1 cellular context compared by ENCODE assay signal in the genomic region with DNA sequence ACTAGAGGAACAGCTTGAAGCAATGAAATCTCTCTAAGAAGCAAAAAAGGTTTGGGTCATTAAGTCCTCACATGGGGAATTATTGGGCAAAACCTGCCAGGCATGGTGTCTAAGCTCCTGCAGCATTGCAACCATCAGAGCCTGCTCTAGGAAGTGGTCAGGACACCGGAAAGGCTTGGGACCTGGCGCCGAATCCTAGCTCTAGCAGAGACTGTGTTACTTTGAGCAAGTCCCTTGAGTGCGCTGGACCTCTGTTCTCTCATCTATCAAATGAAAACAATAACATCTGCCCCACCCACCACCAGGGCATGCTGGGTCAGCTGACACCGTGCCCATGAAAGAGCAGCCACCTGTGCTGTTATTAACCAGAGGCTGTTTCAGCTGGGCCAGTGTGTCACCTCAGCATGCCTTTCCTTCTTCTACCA.
A peak's percentile ranks its signal among the peaks of the same experiment; 100 is the strongest.
TF ChIP-seq lines count a peak whose summit lies in the region.

No MANE protein-coding gene starts in this region.

TF ChIP-seq in HepG2, 621 proteins besides CTCF, POLR2A, EP300 and RAD21 (continues in another document):
- no peak for TF ChIP-seq ZNF12 (CRISPR knock-in tag; IDR thresholded peaks at IDR 0.05)
- TF ChIP-seq ELF3 (CRISPR knock-in tag; IDR thresholded peaks at IDR 0.05) = peak; percentile 19; the same call in 1 of the 2 replicates
- TF ChIP-seq, protein P1, sequence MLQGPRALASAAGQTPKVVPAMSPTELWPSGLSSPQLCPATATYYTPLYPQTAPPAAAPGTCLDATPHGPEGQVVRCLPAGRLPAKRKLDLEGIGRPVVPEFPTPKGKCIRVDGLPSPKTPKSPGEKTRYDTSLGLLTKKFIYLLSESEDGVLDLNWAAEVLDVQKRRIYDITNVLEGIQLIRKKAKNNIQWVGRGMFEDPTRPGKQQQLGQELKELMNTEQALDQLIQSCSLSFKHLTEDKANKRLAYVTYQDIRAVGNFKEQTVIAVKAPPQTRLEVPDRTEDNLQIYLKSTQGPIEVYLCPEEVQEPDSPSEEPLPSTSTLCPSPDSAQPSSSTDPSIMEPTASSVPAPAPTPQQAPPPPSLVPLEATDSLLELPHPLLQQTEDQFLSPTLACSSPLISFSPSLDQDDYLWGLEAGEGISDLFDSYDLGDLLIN (CRISPR knock-in tag; IDR thresholded peaks at IDR 0.05; ENCODE audit: borderline replicate concordance) = no peak
- TF ChIP-seq ZNF484 (CRISPR knock-in tag; IDR thresholded peaks at IDR 0.05; ENCODE audit: borderline replicate concordance, low read depth) = no peak
- TF ChIP-seq, protein P2, sequence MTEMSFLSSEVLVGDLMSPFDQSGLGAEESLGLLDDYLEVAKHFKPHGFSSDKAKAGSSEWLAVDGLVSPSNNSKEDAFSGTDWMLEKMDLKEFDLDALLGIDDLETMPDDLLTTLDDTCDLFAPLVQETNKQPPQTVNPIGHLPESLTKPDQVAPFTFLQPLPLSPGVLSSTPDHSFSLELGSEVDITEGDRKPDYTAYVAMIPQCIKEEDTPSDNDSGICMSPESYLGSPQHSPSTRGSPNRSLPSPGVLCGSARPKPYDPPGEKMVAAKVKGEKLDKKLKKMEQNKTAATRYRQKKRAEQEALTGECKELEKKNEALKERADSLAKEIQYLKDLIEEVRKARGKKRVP (CRISPR knock-in tag; IDR thresholded peaks at IDR 0.05) = no peak
- TF ChIP-seq CHD2 (IDR thresholded peaks at IDR 0.05; ENCODE audit: low read depth, low read length) = no peak
- no peak for TF ChIP-seq POLR2G (IDR thresholded peaks at IDR 0.05; ENCODE audit: low read depth, low read length)
- no peak for TF ChIP-seq ZZZ3 (CRISPR knock-in tag; IDR thresholded peaks at IDR 0.05; ENCODE audit: borderline replicate concordance)
- no peak for TF ChIP-seq ZNF30 (CRISPR knock-in tag; IDR thresholded peaks at IDR 0.05)
- no peak for TF ChIP-seq ZNF33A (CRISPR knock-in tag; IDR thresholded peaks at IDR 0.05; ENCODE audit: borderline replicate concordance)
- TF ChIP-seq, protein P3, sequence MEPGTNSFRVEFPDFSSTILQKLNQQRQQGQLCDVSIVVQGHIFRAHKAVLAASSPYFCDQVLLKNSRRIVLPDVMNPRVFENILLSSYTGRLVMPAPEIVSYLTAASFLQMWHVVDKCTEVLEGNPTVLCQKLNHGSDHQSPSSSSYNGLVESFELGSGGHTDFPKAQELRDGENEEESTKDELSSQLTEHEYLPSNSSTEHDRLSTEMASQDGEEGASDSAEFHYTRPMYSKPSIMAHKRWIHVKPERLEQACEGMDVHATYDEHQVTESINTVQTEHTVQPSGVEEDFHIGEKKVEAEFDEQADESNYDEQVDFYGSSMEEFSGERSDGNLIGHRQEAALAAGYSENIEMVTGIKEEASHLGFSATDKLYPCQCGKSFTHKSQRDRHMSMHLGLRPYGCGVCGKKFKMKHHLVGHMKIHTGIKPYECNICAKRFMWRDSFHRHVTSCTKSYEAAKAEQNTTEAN (CRISPR knock-in tag; conservative IDR thresholded peaks at IDR 0.05) = no peak
- TF ChIP-seq, protein P4, sequence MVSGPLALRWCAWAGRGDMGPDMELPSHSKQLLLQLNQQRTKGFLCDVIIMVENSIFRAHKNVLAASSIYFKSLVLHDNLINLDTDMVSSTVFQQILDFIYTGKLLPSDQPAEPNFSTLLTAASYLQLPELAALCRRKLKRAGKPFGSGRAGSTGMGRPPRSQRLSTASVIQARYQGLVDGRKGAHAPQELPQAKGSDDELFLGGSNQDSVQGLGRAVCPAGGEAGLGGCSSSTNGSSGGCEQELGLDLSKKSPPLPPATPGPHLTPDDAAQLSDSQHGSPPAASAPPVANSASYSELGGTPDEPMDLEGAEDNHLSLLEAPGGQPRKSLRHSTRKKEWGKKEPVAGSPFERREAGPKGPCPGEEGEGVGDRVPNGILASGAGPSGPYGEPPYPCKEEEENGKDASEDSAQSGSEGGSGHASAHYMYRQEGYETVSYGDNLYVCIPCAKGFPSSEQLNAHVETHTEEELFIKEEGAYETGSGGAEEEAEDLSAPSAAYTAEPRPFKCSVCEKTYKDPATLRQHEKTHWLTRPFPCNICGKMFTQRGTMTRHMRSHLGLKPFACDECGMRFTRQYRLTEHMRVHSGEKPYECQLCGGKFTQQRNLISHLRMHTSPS (CRISPR knock-in tag; IDR thresholded peaks at IDR 0.05; ENCODE audit: low read depth) = no peak; the same call in 1 of the 2 replicates
- no peak for TF ChIP-seq HOXA5 (CRISPR knock-in tag; IDR thresholded peaks at IDR 0.05)
- no peak for TF ChIP-seq BHLHE40 (IDR thresholded peaks at IDR 0.05; ENCODE audit: low read length)
- no peak for TF ChIP-seq ZNF468 (CRISPR knock-in tag; IDR thresholded peaks at IDR 0.05)
- no peak for TF ChIP-seq JUN (CRISPR knock-in tag; IDR thresholded peaks at IDR 0.05)
- no peak for TF ChIP-seq NCOA1 (CRISPR knock-in tag; IDR thresholded peaks at IDR 0.05)
- TF ChIP-seq, protein P5, sequence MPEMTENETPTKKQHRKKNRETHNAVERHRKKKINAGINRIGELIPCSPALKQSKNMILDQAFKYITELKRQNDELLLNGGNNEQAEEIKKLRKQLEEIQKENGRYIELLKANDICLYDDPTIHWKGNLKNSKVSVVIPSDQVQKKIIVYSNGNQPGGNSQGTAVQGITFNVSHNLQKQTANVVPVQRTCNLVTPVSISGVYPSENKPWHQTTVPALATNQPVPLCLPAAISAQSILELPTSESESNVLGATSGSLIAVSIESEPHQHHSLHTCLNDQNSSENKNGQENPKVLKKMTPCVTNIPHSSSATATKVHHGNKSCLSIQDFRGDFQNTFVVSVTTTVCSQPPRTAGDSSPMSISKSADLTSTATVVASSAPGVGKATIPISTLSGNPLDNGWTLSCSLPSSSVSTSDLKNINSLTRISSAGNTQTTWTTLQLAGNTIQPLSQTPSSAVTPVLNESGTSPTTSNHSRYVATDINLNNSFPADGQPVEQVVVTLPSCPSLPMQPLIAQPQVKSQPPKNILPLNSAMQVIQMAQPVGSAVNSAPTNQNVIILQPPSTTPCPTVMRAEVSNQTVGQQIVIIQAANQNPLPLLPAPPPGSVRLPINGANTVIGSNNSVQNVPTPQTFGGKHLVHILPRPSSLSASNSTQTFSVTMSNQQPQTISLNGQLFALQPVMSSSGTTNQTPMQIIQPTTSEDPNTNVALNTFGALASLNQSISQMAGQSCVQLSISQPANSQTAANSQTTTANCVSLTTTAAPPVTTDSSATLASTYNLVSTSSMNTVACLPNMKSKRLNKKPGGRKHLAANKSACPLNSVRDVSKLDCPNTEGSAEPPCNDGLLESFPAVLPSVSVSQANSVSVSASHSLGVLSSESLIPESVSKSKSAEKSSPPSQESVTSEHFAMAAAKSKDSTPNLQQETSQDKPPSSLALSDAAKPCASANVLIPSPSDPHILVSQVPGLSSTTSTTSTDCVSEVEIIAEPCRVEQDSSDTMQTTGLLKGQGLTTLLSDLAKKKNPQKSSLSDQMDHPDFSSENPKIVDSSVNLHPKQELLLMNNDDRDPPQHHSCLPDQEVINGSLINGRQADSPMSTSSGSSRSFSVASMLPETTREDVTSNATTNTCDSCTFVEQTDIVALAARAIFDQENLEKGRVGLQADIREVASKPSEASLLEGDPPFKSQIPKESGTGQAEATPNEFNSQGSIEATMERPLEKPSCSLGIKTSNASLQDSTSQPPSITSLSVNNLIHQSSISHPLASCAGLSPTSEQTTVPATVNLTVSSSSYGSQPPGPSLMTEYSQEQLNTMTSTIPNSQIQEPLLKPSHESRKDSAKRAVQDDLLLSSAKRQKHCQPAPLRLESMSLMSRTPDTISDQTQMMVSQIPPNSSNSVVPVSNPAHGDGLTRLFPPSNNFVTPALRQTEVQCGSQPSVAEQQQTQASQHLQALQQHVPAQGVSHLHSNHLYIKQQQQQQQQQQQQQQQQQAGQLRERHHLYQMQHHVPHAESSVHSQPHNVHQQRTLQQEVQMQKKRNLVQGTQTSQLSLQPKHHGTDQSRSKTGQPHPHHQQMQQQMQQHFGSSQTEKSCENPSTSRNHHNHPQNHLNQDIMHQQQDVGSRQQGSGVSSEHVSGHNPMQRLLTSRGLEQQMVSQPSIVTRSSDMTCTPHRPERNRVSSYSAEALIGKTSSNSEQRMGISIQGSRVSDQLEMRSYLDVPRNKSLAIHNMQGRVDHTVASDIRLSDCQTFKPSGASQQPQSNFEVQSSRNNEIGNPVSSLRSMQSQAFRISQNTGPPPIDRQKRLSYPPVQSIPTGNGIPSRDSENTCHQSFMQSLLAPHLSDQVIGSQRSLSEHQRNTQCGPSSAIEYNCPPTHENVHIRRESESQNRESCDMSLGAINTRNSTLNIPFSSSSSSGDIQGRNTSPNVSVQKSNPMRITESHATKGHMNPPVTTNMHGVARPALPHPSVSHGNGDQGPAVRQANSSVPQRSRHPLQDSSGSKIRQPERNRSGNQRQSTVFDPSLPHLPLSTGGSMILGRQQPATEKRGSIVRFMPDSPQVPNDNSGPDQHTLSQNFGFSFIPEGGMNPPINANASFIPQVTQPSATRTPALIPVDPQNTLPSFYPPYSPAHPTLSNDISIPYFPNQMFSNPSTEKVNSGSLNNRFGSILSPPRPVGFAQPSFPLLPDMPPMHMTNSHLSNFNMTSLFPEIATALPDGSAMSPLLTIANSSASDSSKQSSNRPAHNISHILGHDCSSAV (CRISPR knock-in tag; IDR thresholded peaks at IDR 0.05; ENCODE audit: borderline replicate concordance) = no peak
- TF ChIP-seq PCBP1 (IDR thresholded peaks at IDR 0.05; ENCODE audit: borderline replicate concordance, low read depth, low read length) = no peak
- no peak for TF ChIP-seq ZNF549 (CRISPR knock-in tag; IDR thresholded peaks at IDR 0.05)
- no peak for TF ChIP-seq SMAD3 (CRISPR knock-in tag; IDR thresholded peaks at IDR 0.05)
- TF ChIP-seq ZNF205 (CRISPR knock-in tag; IDR thresholded peaks at IDR 0.05) = 0 out of 2 replicates have a peak, but pooled peaks have one; percentile 24
- no peak for TF ChIP-seq SATB2 (CRISPR knock-in tag; IDR thresholded peaks at IDR 0.05)
- no peak for TF ChIP-seq ZNF510 (CRISPR knock-in tag; IDR thresholded peaks at IDR 0.05; ENCODE audit: low read depth)
- TF ChIP-seq POGZ (CRISPR knock-in tag; IDR thresholded peaks at IDR 0.05) = no peak
- TF ChIP-seq TBX2 (CRISPR knock-in tag; IDR thresholded peaks at IDR 0.05; ENCODE audit: borderline replicate concordance) = peak; percentile 13; the same call in 1 of the 2 replicates
- TF ChIP-seq GATAD1 (CRISPR knock-in tag; IDR thresholded peaks at IDR 0.05) = no peak
- no peak for TF ChIP-seq CBX2 (IDR thresholded peaks at IDR 0.05; ENCODE audit: low read depth, low read length)
- no peak for TF ChIP-seq CBX2 (CRISPR knock-in tag; IDR thresholded peaks at IDR 0.05; ENCODE audit: low read depth)
- no peak for TF ChIP-seq ZBTB3 (CRISPR knock-in tag; IDR thresholded peaks at IDR 0.05; ENCODE audit: borderline replicate concordance, low read depth)
- TF ChIP-seq, protein P6, sequence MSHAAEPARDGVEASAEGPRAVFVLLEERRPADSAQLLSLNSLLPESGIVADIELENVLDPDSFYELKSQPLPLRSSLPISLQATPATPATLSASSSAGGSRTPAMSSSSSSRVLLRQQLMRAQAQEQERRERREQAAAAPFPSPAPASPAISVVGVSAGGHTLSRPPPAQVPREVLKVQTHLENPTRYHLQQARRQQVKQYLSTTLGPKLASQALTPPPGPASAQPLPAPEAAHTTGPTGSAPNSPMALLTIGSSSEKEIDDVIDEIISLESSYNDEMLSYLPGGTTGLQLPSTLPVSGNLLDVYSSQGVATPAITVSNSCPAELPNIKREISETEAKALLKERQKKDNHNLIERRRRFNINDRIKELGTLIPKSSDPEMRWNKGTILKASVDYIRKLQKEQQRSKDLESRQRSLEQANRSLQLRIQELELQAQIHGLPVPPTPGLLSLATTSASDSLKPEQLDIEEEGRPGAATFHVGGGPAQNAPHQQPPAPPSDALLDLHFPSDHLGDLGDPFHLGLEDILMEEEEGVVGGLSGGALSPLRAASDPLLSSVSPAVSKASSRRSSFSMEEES (CRISPR knock-in tag; IDR thresholded peaks at IDR 0.05) = peak; percentile 70
- TF ChIP-seq ZNF572 (CRISPR knock-in tag; IDR thresholded peaks at IDR 0.05) = 0 out of 2 replicates have a peak, but pooled peaks have one; percentile 36
- TF ChIP-seq ZNF33B (CRISPR knock-in tag; IDR thresholded peaks at IDR 0.05) = no peak
- no peak for TF ChIP-seq NAIF1 (CRISPR knock-in tag; IDR thresholded peaks at IDR 0.05; ENCODE audit: borderline replicate concordance)
- no peak for TF ChIP-seq SRSF9 (IDR thresholded peaks at IDR 0.05; ENCODE audit: borderline replicate concordance, insufficient read depth, low read depth, low read length, poor library complexity, severe bottlenecking)
- no peak for TF ChIP-seq ZFP1 (CRISPR knock-in tag; IDR thresholded peaks at IDR 0.05)
- TF ChIP-seq, protein P7, sequence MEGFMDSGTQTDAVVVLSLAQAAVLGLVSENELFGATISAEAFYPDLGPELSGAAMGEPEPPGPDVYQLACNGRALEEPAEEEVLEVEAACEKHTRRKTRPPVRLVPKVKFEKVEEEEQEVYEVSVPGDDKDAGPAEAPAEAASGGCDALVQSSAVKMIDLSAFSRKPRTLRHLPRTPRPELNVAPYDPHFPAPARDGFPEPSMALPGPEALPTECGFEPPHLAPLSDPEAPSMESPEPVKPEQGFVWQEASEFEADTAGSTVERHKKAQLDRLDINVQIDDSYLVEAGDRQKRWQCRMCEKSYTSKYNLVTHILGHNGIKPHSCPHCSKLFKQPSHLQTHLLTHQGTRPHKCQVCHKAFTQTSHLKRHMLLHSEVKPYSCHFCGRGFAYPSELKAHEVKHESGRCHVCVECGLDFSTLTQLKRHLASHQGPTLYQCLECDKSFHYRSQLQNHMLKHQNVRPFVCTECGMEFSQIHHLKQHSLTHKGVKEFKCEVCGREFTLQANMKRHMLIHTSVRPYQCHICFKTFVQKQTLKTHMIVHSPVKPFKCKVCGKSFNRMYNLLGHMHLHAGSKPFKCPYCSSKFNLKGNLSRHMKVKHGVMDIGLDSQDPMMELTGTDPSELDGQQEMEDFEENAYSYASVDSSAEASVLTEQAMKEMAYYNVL (CRISPR knock-in tag; IDR thresholded peaks at IDR 0.05; ENCODE audit: borderline replicate concordance) = no peak
- TF ChIP-seq SAFB2 (CRISPR knock-in tag; IDR thresholded peaks at IDR 0.05; ENCODE audit: borderline replicate concordance, low read depth) = no peak
- TF ChIP-seq ZNF607 (CRISPR knock-in tag; IDR thresholded peaks at IDR 0.05; ENCODE audit: borderline replicate concordance) = 0 out of 2 replicates have a peak, but pooled peaks have one; percentile 19
- no peak for TF ChIP-seq MBD4 (IDR thresholded peaks at IDR 0.05; ENCODE audit: borderline replicate concordance, low read length)
- TF ChIP-seq, protein P8, sequence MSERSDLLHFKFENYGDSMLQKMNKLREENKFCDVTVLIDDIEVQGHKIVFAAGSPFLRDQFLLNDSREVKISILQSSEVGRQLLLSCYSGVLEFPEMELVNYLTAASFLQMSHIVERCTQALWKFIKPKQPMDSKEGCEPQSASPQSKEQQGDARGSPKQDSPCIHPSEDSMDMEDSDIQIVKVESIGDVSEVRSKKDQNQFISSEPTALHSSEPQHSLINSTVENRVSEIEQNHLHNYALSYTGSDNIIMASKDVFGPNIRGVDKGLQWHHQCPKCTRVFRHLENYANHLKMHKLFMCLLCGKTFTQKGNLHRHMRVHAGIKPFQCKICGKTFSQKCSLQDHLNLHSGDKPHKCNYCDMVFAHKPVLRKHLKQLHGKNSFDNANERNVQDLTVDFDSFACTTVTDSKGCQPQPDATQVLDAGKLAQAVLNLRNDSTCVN (CRISPR knock-in tag; IDR thresholded peaks at IDR 0.05; ENCODE audit: borderline replicate concordance) = peak; percentile 49; the same call in 1 of the 2 replicates
- TF ChIP-seq FOXK1 (CRISPR knock-in tag; IDR thresholded peaks at IDR 0.05; ENCODE audit: borderline replicate concordance, low read depth) = 0 out of 2 replicates have a peak, but pooled peaks have one; percentile 25
- no peak; the same call in 1 of the 2 replicates for TF ChIP-seq ZNF143 (CRISPR knock-in tag; IDR thresholded peaks at IDR 0.05)
